ENCODE assay signal across 27 cellular contexts in genomic region chr17:32759476-32759875, GRCh38.
"Had no signal": no experiment of that assay in that cellular context is flagged by ENCODE, and none has a peak within 500 bp of the region (broad histone marks: within the 10 kb centered on the region; RNA-seq: fewer than 3 reads in every experiment).

No MANE protein-coding gene starts in this region.

- DNase-seq: activated B cell treated with CpG ODN at 0.5 μM for 24 hours; activated CD4-positive, alpha-beta memory T cell treated with anti-CD3 and anti-CD28 coated beads, Interleukin-2, amount 10 ng/mL, durations not matched to agents 7 days and 5 days; activated CD4-positive, alpha-beta T cell treated with anti-CD3 and anti-CD28 coated beads for 1 hour; activated CD4-positive, alpha-beta T cell treated with anti-CD3 and anti-CD28 coated beads, Interleukin-2, amount 50 U/mL, for 1 hour; activated effector memory CD4-positive, alpha-beta T cell treated with Interleukin-2 at 50 U/mL for 16 hours; activated naive CD4-positive, alpha-beta T cell; adrenal gland; anterior cingulate cortex; caudate nucleus; NCI-H1092; NCI-H1417 treated with DMSO at 0.1 percent for 48 hours; NCI-H1694 treated with DMSO at 0.1 percent for 48 hours; NCI-H2029 treated with DMSO at 0.1 percent for 48 hours; NCI-H345; NCI-H510A; NCI-H526 treated with DMSO at 0.1 percent for 48 hours; NCI-H82; OCI-M1; RPMI8226; SK-N-SH; T-helper 9 cell had no signal

- H3K4me1 Mint-ChIP-seq: activated B cell treated with CpG ODN at 0.5 μM for 24 hours had no signal

- H3K27ac ChIP-seq: adrenal gland, breast epithelium, coronary artery, KMS-11 had no signal

- H3K9me3 ChIP-seq: adrenal gland, breast epithelium, SK-N-SH had no signal

- H3K4me1 ChIP-seq: breast epithelium had no signal

- H3K27ac Mint-ChIP-seq: activated B cell treated with CpG ODN at 0.5 μM for 24 hours; activated CD4-positive, alpha-beta memory T cell treated with anti-CD3 and anti-CD28 coated beads, Interleukin-2, amount 10 ng/mL, durations not matched to agents 7 days and 5 days; activated naive CD4-positive, alpha-beta T cell treated with anti-CD3 and anti-CD28 coated beads, Interleukin-2, amount 50 U/mL, for 24 hours had no signal

- H3K27me3 Mint-ChIP-seq: activated B cell treated with CpG ODN at 0.5 μM for 24 hours; activated CD4-positive, alpha-beta memory T cell treated with anti-CD3 and anti-CD28 coated beads, Interleukin-2, amount 10 ng/mL, durations not matched to agents 7 days and 5 days; activated naive CD4-positive, alpha-beta T cell treated with anti-CD3 and anti-CD28 coated beads, Interleukin-2, amount 50 U/mL, for 24 hours had no signal

- ATAC-seq: Panc1, Right ventricle myocardium inferior had no signal

- H3K9me3 Mint-ChIP-seq: activated B cell treated with CpG ODN at 0.5 μM for 24 hours; activated CD4-positive, alpha-beta memory T cell treated with anti-CD3 and anti-CD28 coated beads, Interleukin-2, amount 10 ng/mL, durations not matched to agents 7 days and 5 days; activated naive CD4-positive, alpha-beta T cell treated with anti-CD3 and anti-CD28 coated beads, Interleukin-2, amount 50 U/mL, for 24 hours had no signal

- H3K4me3 Mint-ChIP-seq: activated B cell treated with CpG ODN at 0.5 μM for 24 hours; activated CD4-positive, alpha-beta memory T cell treated with anti-CD3 and anti-CD28 coated beads, Interleukin-2, amount 10 ng/mL, durations not matched to agents 7 days and 5 days; activated naive CD4-positive, alpha-beta T cell treated with anti-CD3 and anti-CD28 coated beads, Interleukin-2, amount 50 U/mL, for 24 hours had no signal

- H3K27me3 ChIP-seq: adrenal gland, breast epithelium had no signal

- H3K36me3 ChIP-seq: adrenal gland, breast epithelium had no signal

- H3K4me3 ChIP-seq: adrenal gland, breast epithelium, coronary artery had no signal
